8 cellular contexts compared by ENCODE assay signal in the genomic region with DNA sequence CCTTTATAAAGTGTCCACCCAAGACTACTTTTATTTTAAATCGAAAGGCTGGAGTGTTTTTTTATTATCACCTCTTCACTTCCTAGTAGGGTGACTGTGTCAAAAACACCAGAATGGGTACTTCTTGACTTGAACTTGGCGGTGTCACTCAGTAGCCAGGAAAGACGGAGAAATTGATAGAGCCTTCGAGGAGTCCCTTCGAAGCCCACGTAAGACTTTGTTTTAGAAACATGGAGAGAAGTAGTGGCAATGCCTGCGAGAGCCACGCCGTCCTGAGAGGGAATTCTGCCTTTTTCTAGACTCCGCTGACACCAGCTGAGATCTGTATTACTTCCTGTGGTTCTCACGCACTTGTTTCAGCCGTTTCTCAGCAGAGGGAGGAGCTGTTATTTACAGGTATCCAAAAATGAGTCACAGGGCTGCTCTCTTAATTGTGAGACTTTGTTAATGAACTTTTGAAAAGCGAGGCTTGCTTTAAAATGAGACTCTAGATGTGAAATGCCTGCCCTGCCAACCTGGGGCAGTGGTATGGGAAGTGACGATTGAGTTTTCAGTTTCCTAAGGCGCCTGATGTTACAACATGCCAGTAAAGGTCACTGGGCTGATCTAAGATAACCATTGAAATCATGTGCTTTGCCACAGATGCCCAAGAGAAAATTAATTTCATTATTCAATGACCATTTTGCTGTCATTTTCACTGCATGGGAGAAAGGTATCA. TPM values are rescaled to one million over a fixed set of nuclear protein-coding genes. Genes with fewer than 3 reads are reported as not detected.
DNase-seq lines count a peak whose midpoint lies in the region; ATAC-seq and TF ChIP-seq lines count a peak whose summit lies in the region.

No MANE protein-coding gene starts in this region.

- TF ChIP-seq CTCF in ascending aorta (IDR thresholded peaks at IDR 0.05): no peak

- peak; percentile 48 for ATAC-seq in HG03280 (IDR thresholded peaks at IDR 0.05; ENCODE audit: unreplicated experiment)

- peaks cover 0 to 4% of the 10 kb centered on the region in 2 donors for H3K4me1 ChIP-seq in ascending aorta

- intact Hi-C loops in ascending aorta (cut with DNase I): loop anchor here (5.0 kb wide), 3 partner anchors 39 to 136 kb away; a partner anchor contains a TSS

- no peaks in the 10 kb centered on the region for H3K9me3 ChIP-seq in ascending aorta

- peak overlapping the region; percentile 68 to 80 for H3K4me3 ChIP-seq in ascending aorta

- H3K36me3 ChIP-seq in ascending aorta: no peaks in the 10 kb centered on the region

- peak overlapping the region in 1 of 2 donors; percentile 47 for H3K27ac ChIP-seq in ascending aorta

- H3K27me3 ChIP-seq in ascending aorta: no peaks in the 10 kb centered on the region

- peak in 2 of 3 experiments; percentile 39 to 56 for DNase-seq in NCI-H1417 (lab: John Stamatoyannopoulos, UW)
- DNase-seq in NCI-H1417 treated with DMSO at 0.1 percent for 48 hours (lab: John Stamatoyannopoulos, UW): no peak
- peak; percentile 22 for DNase-seq in T follicular helper cell (ENCODE audit: low read depth)
- DNase-seq in ascending aorta (ENCODE audit: low spot score in 2 of 2): no peak
- peak; percentile 35 for DNase-seq in kidney tubule cell (ENCODE audit: low spot score)
- DNase-seq in stimulated activated CD4-positive, alpha-beta T cell treated with anti-CD3 and anti-CD28 coated beads, Interleukin-2, amount 100 ng/mL, for 48 hours: peak; percentile 32 to 37
- DNase-seq in T1000 (lab: John Stamatoyannopoulos, UW): no peak

RNA-seq across cellular contexts. Expression of a gene that starts 0.9 kb away (rescaled TPM):
- 29.5 TPM for total RNA-seq in ascending aorta

RNA-seq across cellular contexts. Expression of a gene that starts 55.8 kb away (rescaled TPM):
- 123 TPM for total RNA-seq in ascending aorta

Comparison
In these comparisons a context has a peak if more than half of its experiments do, and no peak if none do; other contexts are left out.
1. DNase-seq: peak in NCI-H1417 (2 of 3), T follicular helper cell (single experiment), kidney tubule cell (single experiment) and stimulated activated CD4-positive, alpha-beta T cell treated with anti-CD3 and anti-CD28 coated beads, Interleukin-2, amount 100 ng/mL, for 48 hours (2 of 2); none in NCI-H1417 treated with DMSO at 0.1 percent for 48 hours (single experiment), ascending aorta (0 of 2) and T1000 (single experiment).